Comparison of ENCODE assay signal across 26 cellular contexts in genomic region chr12:51694146-51694545, GRCh38.
"Had no signal": no experiment of that assay in that cellular context is flagged by ENCODE, and none has a peak within 500 bp of the region (broad histone marks: within the 10 kb centered on the region; RNA-seq: fewer than 3 reads in every experiment).

No MANE protein-coding gene starts in this region.

- H3K9me3 ChIP-seq: esophagus muscularis mucosa, gastroesophageal sphincter, heart left ventricle, prostate gland, stomach, testis, tibial nerve, upper lobe of right lung, uterus had no signal

- H2AFZ ChIP-seq: neural progenitor cell had no signal

- H3K4me3 Mint-ChIP-seq: dendritic cell treated with granulocyte-macrophage colony-stimulating factor and Interleukin-4, amounts not matched to agents 40 ng/mL and 50 ng/mL, for 4 days; endodermal cell; memory B cell; natural killer cell; neural progenitor cell had no signal

- H3K27me3 Mint-ChIP-seq: dendritic cell treated with granulocyte-macrophage colony-stimulating factor and Interleukin-4, amounts not matched to agents 40 ng/mL and 50 ng/mL, for 4 days had no signal

- H3K9me3 Mint-ChIP-seq: dendritic cell treated with granulocyte-macrophage colony-stimulating factor and Interleukin-4, amounts not matched to agents 40 ng/mL and 50 ng/mL, for 4 days; endodermal cell; memory B cell; natural killer cell; neural progenitor cell had no signal

- H3K4me3 ChIP-seq: esophagus muscularis mucosa, gastroesophageal sphincter, heart left ventricle, lung, neural progenitor cell, prostate gland, smooth muscle cell, stomach, testis, tibial nerve, upper lobe of right lung, uterus had no signal

- DNase-seq: central memory CD4-positive, alpha-beta T cell; effector CD8-positive, alpha-beta T cell; endodermal cell; foreskin keratinocyte; heart left ventricle; natural killer cell; right cardiac atrium; stimulated activated CD4-positive, alpha-beta T cell treated with anti-CD3 and anti-CD28 coated beads, Interleukin-12 subunit alpha, Interleukin-12 subunit beta, amount 100 ng/mL, for 4 hours; stimulated activated CD4-positive, alpha-beta T cell treated with anti-CD3 and anti-CD28 coated beads, Interleukin-1b, Interleukin-23, amount 100 ng/mL, for 48 hours; stimulated activated CD4-positive, alpha-beta T cell treated with anti-CD3 and anti-CD28 coated beads, Interleukin-4, amount 100 ng/mL, for 1 hour; stimulated activated CD8-positive, alpha-beta memory T cell treated with anti-CD3 and anti-CD28 coated beads, Interleukin-4, amount 100 ng/mL, for 48 hours; stimulated activated naive CD4-positive, alpha-beta T cell; stomach; testis; upper lobe of right lung; uterus had no signal

- H3K4me1 ChIP-seq: foreskin keratinocyte, gastroesophageal sphincter, prostate gland, stomach, testis, tibial nerve, upper lobe of right lung, uterus had no signal

- H3K4me1 Mint-ChIP-seq: endodermal cell, memory B cell, natural killer cell had no signal

- H3K9ac ChIP-seq: neural progenitor cell had no signal

- H3K27ac ChIP-seq: epithelial cell of prostate, esophagus muscularis mucosa, foreskin keratinocyte, gastroesophageal sphincter, heart left ventricle, neural progenitor cell, prostate gland, stomach, testis, tibial nerve, upper lobe of right lung, uterus had no signal

- H3K27ac Mint-ChIP-seq: dendritic cell treated with granulocyte-macrophage colony-stimulating factor and Interleukin-4, amounts not matched to agents 40 ng/mL and 50 ng/mL, for 4 days; endodermal cell; memory B cell; natural killer cell; neural progenitor cell had no signal

- H3K27me3 ChIP-seq: esophagus muscularis mucosa, foreskin keratinocyte, gastroesophageal sphincter, heart left ventricle, neural progenitor cell, stomach, testis, tibial nerve, upper lobe of right lung, uterus had no signal

- ATAC-seq: foreskin keratinocyte, gastroesophageal sphincter, heart left ventricle, natural killer cell, right cardiac atrium, upper lobe of right lung had no signal

- H3K36me3 ChIP-seq: esophagus muscularis mucosa, gastroesophageal sphincter, heart left ventricle, neural progenitor cell, prostate gland, stomach, tibial nerve, upper lobe of right lung, uterus had no signal

- H3K4me2 ChIP-seq: neural progenitor cell had no signal
